8 cellular contexts compared by ENCODE assay signal in the genomic region with DNA sequence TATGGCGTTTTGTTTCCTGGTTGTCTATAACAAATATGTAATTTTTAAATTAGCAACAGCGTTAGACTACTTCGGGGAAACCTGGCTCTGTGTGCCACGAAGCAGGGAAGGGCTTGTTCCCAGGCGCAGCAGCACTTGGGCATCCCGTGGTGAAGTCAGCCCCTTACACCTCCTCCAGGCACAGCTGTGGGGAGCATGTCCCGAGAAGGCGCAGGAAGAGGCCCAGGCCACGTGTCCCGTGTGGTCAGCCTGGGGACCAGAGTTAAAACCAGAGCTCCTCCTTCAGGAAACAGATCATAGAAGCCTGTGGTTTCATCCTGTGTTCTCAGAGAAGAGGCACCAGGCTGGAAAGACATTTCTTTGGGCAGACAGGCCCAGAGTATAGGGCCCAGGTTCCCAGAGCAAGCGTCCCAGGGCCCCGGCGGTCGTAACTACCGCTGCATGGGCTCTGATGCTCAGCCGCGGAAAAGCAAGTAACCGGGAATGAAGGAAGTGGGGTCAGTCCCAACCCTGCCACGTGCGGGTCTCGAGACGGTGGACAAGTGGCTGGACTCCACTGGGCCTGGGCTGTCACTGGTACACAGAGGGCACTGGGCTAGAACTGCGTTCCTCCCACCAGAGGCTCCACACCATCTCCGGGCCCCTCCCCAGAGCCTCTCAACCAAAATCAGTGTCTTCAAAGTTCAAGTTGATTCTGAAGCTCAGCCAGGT. TPM values are rescaled to one million over a fixed set of nuclear protein-coding genes. Genes with fewer than 3 reads are reported as not detected.
DNase-seq lines count a peak whose midpoint lies in the region; ATAC-seq and TF ChIP-seq lines count a peak whose summit lies in the region.

No MANE protein-coding gene starts in this region.

- H3K9me3 Mint-ChIP-seq in CD4-positive, alpha-beta memory T cell = no peaks in the 10 kb centered on the region
- H3K9me3 Mint-ChIP-seq in endothelial cell (ENCODE audit: unreplicated experiment) = no peaks in the 10 kb centered on the region
- no peaks in the 10 kb centered on the region for H3K9me3 Mint-ChIP-seq in nephron

- H3K27ac Mint-ChIP-seq in CD4-positive, alpha-beta memory T cell = peak overlapping the region in 5 of 7 donors; percentile 42 to 89 (median 82)
- H3K27ac Mint-ChIP-seq in endothelial cell (ENCODE audit: unreplicated experiment) (peak overlapping the region; percentile 18), nephron (peak overlapping the region in 2 of 3 experiments; percentile 69 to 89)

- TF ChIP-seq CTCF in endothelial cell (IDR thresholded peaks at IDR 0.05; ENCODE audit: unreplicated experiment) = no peak
- no peak for TF ChIP-seq CTCF in nephron (IDR thresholded peaks at IDR 0.05; ENCODE audit: unreplicated experiment in 3 of 3)

- H3K4me1 ChIP-seq in CD4-positive, alpha-beta memory T cell (ENCODE audit: insufficient read depth, low read length) = peaks cover 8% of the 10 kb centered on the region
- no peaks in the 10 kb centered on the region for H3K4me1 ChIP-seq in SJCRH30

- ATAC-seq in HG03469 (IDR thresholded peaks at IDR 0.05; ENCODE audit: unreplicated experiment) = no peak
- ATAC-seq in GM21717 (IDR thresholded peaks at IDR 0.05; ENCODE audit: unreplicated experiment) = no peak

- POLR2A ChIA-PET in CD4-positive, alpha-beta memory T cell (lab: Charles Lee; ENCODE audit: partially characterized antibody) = interaction anchor here (1.0 kb wide), 1 partner anchor 105 kb away, joined by 3 read pairs; no protein-coding TSS in a partner anchor

- intact Hi-C loops in CD4-positive, alpha-beta memory T cell (cut with micrococcal nuclease) = no loop called here

- CTCF ChIA-PET in CD4-positive, alpha-beta memory T cell (lab: Charles Lee; ENCODE audit: partially characterized antibody) = interaction anchor here (0.7 to 1.0 kb wide), 5 partner anchors 10 to 422 kb away, joined by 3 to 4 read pairs (median 3); no protein-coding TSS in a partner anchor

- H3K4me3 ChIP-seq in CD4-positive, alpha-beta memory T cell (ENCODE audit: low read length in 2 of 2) = no peak overlapping the region
- no peak overlapping the region for H3K4me3 ChIP-seq in SJCRH30

- peaks cover 8 to 33% (median 16%) of the 10 kb centered on the region in 4 donors for H3K4me1 Mint-ChIP-seq in CD4-positive, alpha-beta memory T cell
- H3K4me1 Mint-ChIP-seq in endothelial cell (ENCODE audit: unreplicated experiment) (peaks cover 22% of the 10 kb centered on the region), nephron (peaks cover 15% of the 10 kb centered on the region)

- DNase-seq in CD4-positive, alpha-beta memory T cell = no peak
- DNase-seq in GOT3 (lab: John Stamatoyannopoulos, UW) = peak; percentile 75
- peak; percentile 77 for DNase-seq in SJCRH30
- no peak for DNase-seq in endothelial cell (ENCODE audit: low spot score)
- DNase-seq in SHP77 treated with DMSO at 0.1 percent for 48 hours (lab: John Stamatoyannopoulos, UW) = no peak

- no peaks in the 10 kb centered on the region for H3K27me3 Mint-ChIP-seq in CD4-positive, alpha-beta memory T cell
- H3K27me3 Mint-ChIP-seq in endothelial cell (ENCODE audit: unreplicated experiment) (peaks cover 7% of the 10 kb centered on the region), nephron (ENCODE audit: low read depth) (no peaks in the 10 kb centered on the region)

- H3K27ac ChIP-seq in CD4-positive, alpha-beta memory T cell (ENCODE audit: low read depth, low read length) = no peak overlapping the region
- no peak overlapping the region for H3K27ac ChIP-seq in SJCRH30

- H3K36me3 Mint-ChIP-seq in CD4-positive, alpha-beta memory T cell = peaks cover 3 to 9% of the 10 kb centered on the region in 2 donors
- H3K36me3 Mint-ChIP-seq in endothelial cell (ENCODE audit: low read depth, unreplicated experiment) (peaks cover 3% of the 10 kb centered on the region), nephron (ENCODE audit: low read depth) (peaks cover 3% of the 10 kb centered on the region)

- no peaks in the 10 kb centered on the region for H3K36me3 ChIP-seq in CD4-positive, alpha-beta memory T cell (ENCODE audit: insufficient read depth, low read length)
- peaks cover 5% of the 10 kb centered on the region for H3K36me3 ChIP-seq in SJCRH30

- H3K4me3 Mint-ChIP-seq in CD4-positive, alpha-beta memory T cell = peak overlapping the region in 7 of 8 donors; percentile 31 to 72 (median 57)
- H3K4me3 Mint-ChIP-seq in endothelial cell (ENCODE audit: unreplicated experiment) (no peak overlapping the region), nephron (no peak overlapping the region)

- no peaks in the 10 kb centered on the region for H3K27me3 ChIP-seq in CD4-positive, alpha-beta memory T cell (ENCODE audit: insufficient read depth, low read length)
- H3K27me3 ChIP-seq in SJCRH30 = no peaks in the 10 kb centered on the region

- H3K9me3 ChIP-seq in CD4-positive, alpha-beta memory T cell (ENCODE audit: control insufficient read depth in 1 of 2, low read length in 2 of 2) = no peaks in the 10 kb centered on the region
- no peaks in the 10 kb centered on the region for H3K9me3 ChIP-seq in SJCRH30 (replicated peaks)

RNA-seq across cellular contexts. Expression of a gene that starts 7.1 kb away (rescaled TPM):
- total RNA-seq in CD4-positive, alpha-beta memory T cell = 10 to 100 TPM; 20.9 to 21.3 TPM
- 10 to 100 TPM; 41.6 to 59.2 TPM for polyA plus RNA-seq in CD4-positive, alpha-beta memory T cell
- 71.2 and 91.3 TPM in 2 replicates for total RNA-seq in SJCRH30 (2014; rRNA removed; shearing (Covaris generic))
- 14.2 TPM for total RNA-seq in endothelial cell (ENCODE audit: unreplicated experiment)

RNA-seq across cellular contexts. Expression of a gene that starts 7.1 kb away (rescaled TPM):
- 10 to 100 TPM; 17.4 to 18.1 TPM for total RNA-seq in CD4-positive, alpha-beta memory T cell
- polyA plus RNA-seq in CD4-positive, alpha-beta memory T cell = 10 to 100 TPM; 29.9 to 32.9 TPM
- 39.6 and 42.4 TPM in 2 replicates for total RNA-seq in SJCRH30 (2014; rRNA removed; shearing (Covaris generic))
- total RNA-seq in endothelial cell (ENCODE audit: unreplicated experiment) = 19.1 TPM

RNA-seq across cellular contexts. Expression of a gene that starts 16.4 kb away (rescaled TPM):
- 10 to 100 TPM; 89.9 to 94.2 TPM for total RNA-seq in CD4-positive, alpha-beta memory T cell
- polyA plus RNA-seq in CD4-positive, alpha-beta memory T cell = 100 to 1,000 TPM; 125 to 132 TPM
- 25.9 and 31.5 TPM in 2 replicates for total RNA-seq in SJCRH30 (2014; rRNA removed; shearing (Covaris generic))
- 43.3 TPM for total RNA-seq in endothelial cell (ENCODE audit: unreplicated experiment)

Comparison
In these comparisons a context has a peak if more than half of its experiments do, and no peak if none do; other contexts are left out.
1. DNase-seq: peak in GOT3 (single experiment) and SJCRH30 (2 of 2); none in CD4-positive, alpha-beta memory T cell (0 of 5), endothelial cell (single experiment) and SHP77 treated with DMSO at 0.1 percent for 48 hours (single experiment).
2. H3K27ac Mint-ChIP-seq: peak in every context shown above with its lines; median percentile 82 in CD4-positive, alpha-beta memory T cell; 79 in nephron; 18 in endothelial cell.
3. H3K4me3 Mint-ChIP-seq: peak in CD4-positive, alpha-beta memory T cell (7 of 8); none in endothelial cell (single experiment) and nephron (0 of 3).